In the genomic region with DNA sequence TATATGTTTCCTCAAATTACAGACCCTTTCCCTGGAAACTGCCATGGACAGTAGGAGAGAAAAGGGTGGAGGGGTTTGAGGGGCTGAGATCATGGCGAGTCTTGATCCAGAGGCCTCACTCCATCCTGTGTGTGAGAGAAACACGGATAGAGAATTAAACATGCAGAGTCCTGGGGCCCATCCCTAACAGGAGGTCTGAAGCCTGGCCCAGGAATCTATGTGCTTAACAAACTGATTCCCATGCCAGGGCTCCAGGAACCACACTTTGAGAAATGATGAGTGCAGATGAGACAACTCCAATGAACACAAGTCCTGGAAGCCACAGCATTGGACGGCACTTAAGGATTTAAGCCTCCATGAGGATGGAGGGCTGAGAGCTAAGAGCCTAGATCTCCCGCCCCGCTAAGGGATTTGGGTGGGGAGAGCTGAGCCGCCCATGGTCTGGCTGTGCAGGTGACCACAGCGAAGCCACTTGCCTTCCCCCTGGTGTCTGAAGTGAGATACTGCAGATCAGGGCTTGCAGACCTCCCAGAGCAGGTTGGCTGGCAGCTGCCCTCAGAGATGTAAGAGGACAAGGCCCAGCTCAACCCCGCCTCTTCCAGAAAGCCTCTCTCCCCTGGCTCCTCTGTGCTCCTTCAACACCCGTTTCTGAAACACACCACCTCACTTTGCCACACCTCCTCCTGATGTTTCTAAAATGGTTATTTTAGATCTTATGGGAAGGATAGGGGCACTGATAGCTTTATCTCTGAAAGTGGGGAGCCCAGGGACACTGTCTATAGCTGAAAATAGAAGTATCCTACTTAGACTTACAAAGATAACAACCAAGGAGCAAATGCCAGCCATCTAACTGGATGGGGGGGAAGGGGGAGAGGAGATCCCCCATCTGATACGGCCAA, we compare ENCODE assay signal across 8 cellular contexts. TPM values are rescaled to one million over a fixed set of nuclear protein-coding genes. Genes with fewer than 3 reads are reported as not detected.
DNase-seq lines count a peak whose midpoint lies in the region; ATAC-seq and TF ChIP-seq lines count a peak whose summit lies in the region.

No MANE protein-coding gene starts in this region.

- H3K18ac ChIP-seq in mesendoderm (ENCODE audit: low read length), result no peak overlapping the region

- H3K4me3 Mint-ChIP-seq in type B pancreatic cell, result no peak overlapping the region

- H3K9me3 Mint-ChIP-seq in type B pancreatic cell, result no peaks in the 10 kb centered on the region

- H3K79me2 ChIP-seq in SK-N-SH (ENCODE audit: insufficient read depth) (no peaks in the 10 kb centered on the region), mesendoderm (ENCODE audit: control insufficient read depth, insufficient read depth, low read length) (no peaks in the 10 kb centered on the region)

- H4K5ac ChIP-seq in mesendoderm (ENCODE audit: low read length), result no peak overlapping the region

- no peak overlapping the region for H3K4ac ChIP-seq in mesendoderm (ENCODE audit: low read depth, low read length)

- peak overlapping the region; percentile 63 for H3K4me2 ChIP-seq in SK-N-SH
- no peak overlapping the region for H3K4me2 ChIP-seq in mesendoderm (ENCODE audit: low read length)

- peak; percentile 31 for TF ChIP-seq CTCF in HL-60 (IDR thresholded peaks at IDR 0.05; ENCODE audit: insufficient read depth, low read length)
- peak; percentile 73 for TF ChIP-seq CTCF in SK-N-SH (IDR thresholded peaks at IDR 0.05)
- TF ChIP-seq CTCF in coronary artery (IDR thresholded peaks at IDR 0.05), result no peak
- TF ChIP-seq CTCF in type B pancreatic cell (conservative IDR thresholded peaks at IDR 0.05), result peak; percentile 79

- H3K36me3 ChIP-seq in SK-N-SH (replicated peaks in 1 of 2; ENCODE audit: control insufficient read depth in 1 of 2, insufficient read depth in 2 of 2, low read length in 1 of 2) (no peaks in the 10 kb centered on the region), mesendoderm (ENCODE audit: control insufficient read depth, insufficient read depth, low read length) (no peaks in the 10 kb centered on the region)

- WGBS in SK-N-SH (ENCODE audit: low lambda C conversion rate), result 75% methylated on average over 10 of the region's 10 CpGs
- no CpG with 5 or more reads among the region's 10 CpGs for WGBS in mesendoderm (ENCODE audit: extremely low coverage, insufficient coverage, low lambda C conversion rate)

- H3K9ac ChIP-seq in SK-N-SH (peak overlapping the region; percentile 56; the same call in 1 of the 2 replicates), mesendoderm (ENCODE audit: low read length) (no peak overlapping the region)

- H3K4me1 ChIP-seq in SK-N-SH (ENCODE audit: control insufficient read depth in 1 of 2, insufficient read depth in 2 of 2, low read depth in 1 of 2, low read length in 1 of 2) (peaks cover 27 to 34% of the 10 kb centered on the region in 2 experiments), mesendoderm (ENCODE audit: control insufficient read depth, low read depth, low read length) (peaks cover 2% of the 10 kb centered on the region)

- H3K56ac ChIP-seq in mesendoderm (ENCODE audit: low read length), result peak overlapping the region; percentile 56

- no peak overlapping the region for H3K27ac ChIP-seq in HL-60 (replicated peaks)
- H3K27ac ChIP-seq in SK-N-SH (ENCODE audit: low read depth in 2 of 2, low read length in 1 of 2), result peak overlapping the region; percentile 89 to 91
- peak overlapping the region; percentile 61 to 88 for H3K27ac ChIP-seq in coronary artery
- no peak overlapping the region for H3K27ac ChIP-seq in mesendoderm (ENCODE audit: low read depth, low read length)

- peaks cover 31% of the 10 kb centered on the region for H3K4me1 Mint-ChIP-seq in type B pancreatic cell (ENCODE audit: unreplicated experiment)

- H3K4me3 ChIP-seq in HL-60 (replicated peaks; ENCODE audit: insufficient read depth, low read length) (no peak overlapping the region), SK-N-SH (ENCODE audit: low read depth in 2 of 2, low read length in 1 of 2) (no peak overlapping the region; a peak in 1 of 4 replicates), coronary artery (no peak overlapping the region), mesendoderm (ENCODE audit: low read length) (no peak overlapping the region)

- DNase-seq in SIG-M5 treated with dmso at 0.1 percent for 504 hours (lab: John Stamatoyannopoulos, UW; ENCODE audit: unreplicated experiment), result peak; percentile 37
- DNase-seq in SIG-M5 (lab: John Stamatoyannopoulos, UW), result no peak
- peak in 1 of 2 experiments; percentile 64 for DNase-seq in HL-60 (ENCODE audit: low read depth in 1 of 2, low spot score in 1 of 2)
- DNase-seq in SK-N-SH, result peak; percentile 77
- no peak for DNase-seq in coronary artery (ENCODE audit: low spot score)
- DNase-seq in mesendoderm, result peak; percentile 96
- no peak for DNase-seq in type B pancreatic cell (ENCODE audit: extremely low spot score, unreplicated experiment)

- H3K27me3 Mint-ChIP-seq in type B pancreatic cell, result peaks cover 3% of the 10 kb centered on the region

- no peaks in the 10 kb centered on the region for H3K9me3 ChIP-seq in SK-N-SH

- H2BK120ac ChIP-seq in mesendoderm (ENCODE audit: low read depth, low read length), result no peak overlapping the region

- no peaks in the 10 kb centered on the region for H3K27me3 ChIP-seq in HL-60 (ENCODE audit: insufficient read depth, poor library complexity, severe bottlenecking)
- H3K27me3 ChIP-seq in SK-N-SH (ENCODE audit: insufficient read depth), result no peaks in the 10 kb centered on the region
- H3K27me3 ChIP-seq in mesendoderm (ENCODE audit: insufficient read depth, low read length, poor library complexity), result no peaks in the 10 kb centered on the region

- peak; percentile 78 for TF ChIP-seq RAD21 in SK-N-SH (IDR thresholded peaks at IDR 0.05; ENCODE audit: low read length)

- no peak overlapping the region for H2BK15ac ChIP-seq in mesendoderm (replicated peaks; ENCODE audit: low read depth)

- H3F3A ChIP-seq in SK-N-SH (replicated peaks; ENCODE audit: insufficient read depth), result peaks cover 28% of the 10 kb centered on the region

- H2AFZ ChIP-seq in SK-N-SH (ENCODE audit: low read depth), result peak overlapping the region; percentile 61

- no peaks in the 10 kb centered on the region for H3K36me3 Mint-ChIP-seq in type B pancreatic cell

- no peaks in the 10 kb centered on the region for H4K20me1 ChIP-seq in SK-N-SH (ENCODE audit: insufficient read depth)

- TF ChIP-seq EP300 in SK-N-SH (IDR thresholded peaks at IDR 0.05; ENCODE audit: borderline replicate concordance in 1 of 2, low read depth in 1 of 2, low read length in 1 of 2), result no peak

- H2AK5ac ChIP-seq in mesendoderm (ENCODE audit: low read length), result no peak overlapping the region

- CTCF ChIA-PET in SK-N-SH (lab: Yijun Ruan, JAX), result interaction anchor here (0.6 to 8.1 kb wide), 39 partner anchors 10 to 185 kb away, joined by 3 to 99 read pairs (median 4); no protein-coding TSS in a partner anchor

- no peak overlapping the region for H2BK5ac ChIP-seq in mesendoderm (ENCODE audit: low read length)

- no peak overlapping the region for H3K27ac Mint-ChIP-seq in type B pancreatic cell

- POLR2A ChIA-PET in SK-N-SH (lab: Yijun Ruan, JAX), result interaction anchor here (0.9 kb wide), 1 partner anchor 79 kb away, joined by 4 read pairs; no protein-coding TSS in a partner anchor

- H4K8ac ChIP-seq in mesendoderm (ENCODE audit: low read depth, low read length), result no peak overlapping the region

- no peaks in the 10 kb centered on the region for H3K9me2 ChIP-seq in SK-N-SH

- H3K79me1 ChIP-seq in mesendoderm (ENCODE audit: low read length), result no peaks in the 10 kb centered on the region

- H3K23ac ChIP-seq in mesendoderm (ENCODE audit: low read length), result no peak overlapping the region

- peak; percentile 83 for ATAC-seq in GM21390 (IDR thresholded peaks at IDR 0.05; ENCODE audit: unreplicated experiment)

TF ChIP-seq in SK-N-SH, 30 proteins besides CTCF, POLR2A, EP300 and RAD21:
- TF ChIP-seq SMC3 (IDR thresholded peaks at IDR 0.05; ENCODE audit: low read depth, low read length) (peak; percentile 93), RCOR1 (IDR thresholded peaks at IDR 0.05; ENCODE audit: low read length) (0 out of 2 replicates have a peak, but pooled peaks have one; percentile 15)
- TF ChIP-seq, protein P1, sequence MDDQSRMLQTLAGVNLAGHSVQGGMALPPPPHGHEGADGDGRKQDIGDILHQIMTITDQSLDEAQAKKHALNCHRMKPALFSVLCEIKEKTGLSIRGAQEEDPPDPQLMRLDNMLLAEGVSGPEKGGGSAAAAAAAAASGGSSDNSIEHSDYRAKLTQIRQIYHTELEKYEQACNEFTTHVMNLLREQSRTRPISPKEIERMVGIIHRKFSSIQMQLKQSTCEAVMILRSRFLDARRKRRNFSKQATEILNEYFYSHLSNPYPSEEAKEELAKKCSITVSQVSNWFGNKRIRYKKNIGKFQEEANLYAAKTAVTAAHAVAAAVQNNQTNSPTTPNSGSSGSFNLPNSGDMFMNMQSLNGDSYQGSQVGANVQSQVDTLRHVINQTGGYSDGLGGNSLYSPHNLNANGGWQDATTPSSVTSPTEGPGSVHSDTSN (IDR thresholded peaks at IDR 0.05), result no peak

RNA-seq across cellular contexts. Expression of a gene that starts 24.8 kb away (rescaled TPM):
- 0.26 and 1.0 TPM in 2 replicates for polyA plus RNA-seq in SK-N-SH (2012; rRNA removed)
- polyA plus RNA-seq in SK-N-SH (2012; cell fraction: cytosol; rRNA removed), result 1.9 TPM in 2 replicates
- 0.25 and 0.52 TPM in 2 replicates for polyA plus RNA-seq in SK-N-SH (2012; cell fraction: nucleus; rRNA removed)
- polyA plus RNA-seq in mesendoderm (2013, experiment 1 of 2), result 1.4 TPM
- polyA plus RNA-seq in mesendoderm (2013, experiment 2 of 2), result 1.4 TPM
- 0.10 TPM in 1 of 2 replicates, not detected in the other for total RNA-seq in type B pancreatic cell (ENCODE audit: low replicate concordance)

RNA-seq across cellular contexts. Expression of a gene that starts 42.1 kb away (rescaled TPM):
- 15.8 and 16.2 TPM in 2 replicates for polyA plus RNA-seq in SK-N-SH (2012; rRNA removed)
- 10.3 and 13.2 TPM in 2 replicates for polyA plus RNA-seq in SK-N-SH (2012; cell fraction: cytosol; rRNA removed)
- polyA plus RNA-seq in SK-N-SH (2012; cell fraction: nucleus; rRNA removed), result 12.8 and 15.3 TPM in 2 replicates
- 4.7 TPM for polyA plus RNA-seq in mesendoderm (2013, experiment 1 of 2)
- polyA plus RNA-seq in mesendoderm (2013, experiment 2 of 2), result 5.0 TPM
- total RNA-seq in type B pancreatic cell (ENCODE audit: low replicate concordance), result 2.7 and 29.1 TPM in 2 replicates

Comparison
In these comparisons a context has a peak if more than half of its experiments do, and no peak if none do; other contexts are left out.
1. DNase-seq: peak in SIG-M5 treated with dmso at 0.1 percent for 504 hours (single experiment), SK-N-SH (single experiment) and mesendoderm (single experiment); none in SIG-M5 (single experiment), coronary artery (single experiment) and type B pancreatic cell (single experiment).
2. H3K27ac ChIP-seq: peak in SK-N-SH (2 of 2) and coronary artery (2 of 2); none in HL-60 (single experiment) and mesendoderm (single experiment).